In the genomic region with DNA sequence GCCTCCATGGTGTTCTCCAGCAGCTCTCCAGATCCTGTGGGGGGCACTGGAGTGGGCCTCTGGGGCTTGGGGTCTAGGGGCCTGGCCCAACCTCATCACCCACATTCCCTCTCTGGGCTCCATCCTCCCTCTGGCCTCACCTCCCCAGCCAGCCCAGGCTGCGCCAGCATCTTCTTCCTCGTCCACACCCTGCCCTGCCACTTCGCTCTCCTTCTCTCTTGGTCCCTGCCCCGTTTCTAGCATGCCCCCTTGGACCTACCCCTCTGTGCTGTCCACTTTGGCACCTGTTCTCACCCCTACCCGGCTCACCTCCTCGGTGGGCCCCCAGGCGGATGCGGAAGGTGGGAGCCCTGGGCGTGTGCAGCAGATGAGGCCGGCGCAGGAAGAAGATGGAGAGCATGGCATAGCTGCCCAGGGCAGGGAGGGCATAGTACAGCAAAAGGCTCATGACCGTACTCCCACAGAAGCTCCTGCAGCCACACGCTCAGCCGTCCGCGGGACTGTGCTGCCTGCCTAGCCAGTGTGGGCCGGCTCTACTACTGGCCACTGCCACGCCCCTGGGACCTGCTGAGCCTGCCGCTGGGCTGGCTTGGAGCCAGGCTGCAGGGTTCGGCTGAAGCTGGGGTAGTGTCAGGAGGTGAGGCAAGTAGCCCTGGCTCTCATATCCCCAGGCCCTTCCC, we compare ENCODE assay signal across 10 cellular contexts. TPM values are rescaled to one million over a fixed set of nuclear protein-coding genes. Genes with fewer than 3 reads are reported as not detected.
DNase-seq lines count a peak whose midpoint lies in the region; ATAC-seq, FAIRE-seq and TF ChIP-seq lines count a peak whose summit lies in the region.
"Had no signal": no experiment of that assay in that cellular context is flagged by ENCODE, and none has a peak within 500 bp of the region (broad histone marks: within the 10 kb centered on the region; RNA-seq: fewer than 3 reads in every experiment).

A gene with protein sequence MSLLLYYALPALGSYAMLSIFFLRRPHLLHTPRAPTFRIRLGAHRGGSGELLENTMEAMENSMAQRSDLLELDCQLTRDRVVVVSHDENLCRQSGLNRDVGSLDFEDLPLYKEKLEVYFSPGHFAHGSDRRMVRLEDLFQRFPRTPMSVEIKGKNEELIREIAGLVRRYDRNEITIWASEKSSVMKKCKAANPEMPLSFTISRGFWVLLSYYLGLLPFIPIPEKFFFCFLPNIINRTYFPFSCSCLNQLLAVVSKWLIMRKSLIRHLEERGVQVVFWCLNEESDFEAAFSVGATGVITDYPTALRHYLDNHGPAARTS (minus strand): TSS at position 507 of the 680 bp plus-strand sequence. CDS start 59 bp downstream, at position 448.

- POLR2A ChIA-PET in WTC11 (lab: Charles Lee) = interaction anchor here (0.9 kb wide), 1 partner anchor 21 kb away, joined by 3 read pairs; the partner anchor contains the start of gene TBX6

- 98% methylated on average over 20 of the region's 20 CpGs for WGBS in thymus

- no peak within 1 kb of the TSS for H3K9ac ChIP-seq in kidney (ENCODE audit: low read length in 2 of 2)
- H3K9ac ChIP-seq: BLaER1 had no signal

- H3K4me3 ChIP-seq in kidney (ENCODE audit: low read length in 2 of 2) (no peak within 1 kb of the TSS), thymus (ENCODE audit: low read length) (no peak within 1 kb of the TSS)
- H3K4me3 ChIP-seq: BLaER1 had no signal

- CTCF ChIA-PET in activated CD8-positive, alpha-beta memory T cell treated with anti-CD3 and anti-CD28 coated beads, Interleukin-2, amount 10 ng/mL, durations not matched to agents 7 days and 5 days (lab: Charles Lee) = interaction anchor here (1.0 to 4.9 kb wide), 19 partner anchors 7 to 515 kb away, joined by 3 to 44 read pairs (median 6); partner anchors contain the start of genes DCTPP1, MAPK3 and TBX6
- CTCF ChIA-PET in WTC11 (lab: Charles Lee) = interaction anchor here (0.6 to 6.9 kb wide), 31 partner anchors 8 to 545 kb away, joined by 3 to 129 read pairs (median 10); partner anchors contain the start of genes ALDOA, CD2BP2, CORO1A and DCTPP1

- no peak for DNase-seq in activated CD8-positive, alpha-beta memory T cell treated with anti-CD3 and anti-CD28 coated beads, Interleukin-2, amount 10 ng/mL, durations not matched to agents 7 days and 5 days
- DNase-seq in activated CD8-positive, alpha-beta memory T cell treated with anti-CD3 and anti-CD28 coated beads, Interleukin-2, amount 50 U/mL, for 4 hours = no peak
- DNase-seq in WTC11 (ENCODE audit: low spot score) = no peak
- peak; percentile 85 for DNase-seq in kidney
- DNase-seq in anterior cingulate cortex (lab: John Stamatoyannopoulos, UW) = no peak
- no peak for DNase-seq in GM10266 (ENCODE audit: extremely low spot score)
- no peak for DNase-seq in NCI-H748 (lab: John Stamatoyannopoulos, UW; ENCODE audit: unreplicated experiment)
- DNase-seq: cortex of kidney had no signal

- FAIRE-seq in kidney (lab: Jason Lieb, UNC) = no peak

- peaks cover 12 to 16% of the 10 kb centered on the region in 2 donors for H3K36me3 ChIP-seq in kidney (ENCODE audit: control insufficient read depth in 1 of 2, insufficient read depth in 2 of 2, low read length in 2 of 2)
- peaks cover 47% of the 10 kb centered on the region for H3K36me3 ChIP-seq in thymus (ENCODE audit: control insufficient read depth, insufficient read depth)

- intact Hi-C loops in kidney (cut with DNase I) = no loop called here

- H3K9me3 ChIP-seq in kidney (ENCODE audit: control insufficient read depth in 1 of 2, low read length in 2 of 2) = no peaks in the 10 kb centered on the region
- H3K9me3 ChIP-seq in thymus (ENCODE audit: control insufficient read depth) = no peaks in the 10 kb centered on the region
- H3K9me3 ChIP-seq: BLaER1 had no signal

- H3K27me3 Mint-ChIP-seq in activated CD8-positive, alpha-beta memory T cell treated with anti-CD3 and anti-CD28 coated beads, Interleukin-2, amount 10 ng/mL, durations not matched to agents 7 days and 5 days = no peaks in the 10 kb centered on the region
- no peaks in the 10 kb centered on the region for H3K27me3 Mint-ChIP-seq in WTC11 (ENCODE audit: low read depth)

- H3K9me3 Mint-ChIP-seq in activated CD8-positive, alpha-beta memory T cell treated with anti-CD3 and anti-CD28 coated beads, Interleukin-2, amount 10 ng/mL, durations not matched to agents 7 days and 5 days (ENCODE audit: low read depth) = no peaks in the 10 kb centered on the region
- no peaks in the 10 kb centered on the region for H3K9me3 Mint-ChIP-seq in WTC11

- H3K4me3 Mint-ChIP-seq in activated CD8-positive, alpha-beta memory T cell treated with anti-CD3 and anti-CD28 coated beads, Interleukin-2, amount 10 ng/mL, durations not matched to agents 7 days and 5 days = no peak within 1 kb of the TSS
- H3K4me3 Mint-ChIP-seq in WTC11 = no peak within 1 kb of the TSS

- H3K36me3 Mint-ChIP-seq in activated CD8-positive, alpha-beta memory T cell treated with anti-CD3 and anti-CD28 coated beads, Interleukin-2, amount 10 ng/mL, durations not matched to agents 7 days and 5 days = peaks cover 2% of the 10 kb centered on the region
- H3K36me3 Mint-ChIP-seq in WTC11 = no peaks in the 10 kb centered on the region; the same call in 1 of the 2 replicates

- peaks cover 11% of the 10 kb centered on the region for H3K4me1 Mint-ChIP-seq in activated CD8-positive, alpha-beta memory T cell treated with anti-CD3 and anti-CD28 coated beads, Interleukin-2, amount 10 ng/mL, durations not matched to agents 7 days and 5 days
- H3K4me1 Mint-ChIP-seq in WTC11 = peaks cover 3% of the 10 kb centered on the region

- no peaks in the 10 kb centered on the region for H3K27me3 ChIP-seq in thymus (ENCODE audit: control insufficient read depth, insufficient read depth)
- H3K27me3 ChIP-seq: BLaER1 had no signal

- TF ChIP-seq CTCF in WTC11 (IDR thresholded peaks at IDR 0.05) (no peak), kidney (IDR thresholded peaks at IDR 0.05; ENCODE audit: borderline replicate concordance, extremely low read depth, insufficient read depth) (no peak), GM10266 (IDR thresholded peaks at IDR 0.05; ENCODE audit: control insufficient read depth, insufficient read depth, low read depth, missing control alignments) (no peak)

- H3K27ac Mint-ChIP-seq in activated CD8-positive, alpha-beta memory T cell treated with anti-CD3 and anti-CD28 coated beads, Interleukin-2, amount 10 ng/mL, durations not matched to agents 7 days and 5 days = no peak within 1 kb of the TSS
- H3K27ac Mint-ChIP-seq in WTC11 = no peak within 1 kb of the TSS

- H3K4me1 ChIP-seq in kidney (ENCODE audit: control insufficient read depth in 1 of 2, insufficient read depth in 1 of 2, low read depth in 1 of 2, low read length in 2 of 2) = peaks cover 0 to 9% of the 10 kb centered on the region in 2 donors
- H3K4me1 ChIP-seq in thymus (ENCODE audit: control insufficient read depth, insufficient read depth, low read length) = peaks cover 11% of the 10 kb centered on the region

- H3K27ac ChIP-seq in kidney (ENCODE audit: low read depth in 2 of 2, low read length in 2 of 2) (peak within 1 kb of the TSS; percentile 43 to 45), thymus (ENCODE audit: low read depth) (no peak within 1 kb of the TSS)
- H3K27ac ChIP-seq: BLaER1 had no signal

- ATAC-seq in activated CD8-positive, alpha-beta memory T cell treated with anti-CD3 and anti-CD28 coated beads, Interleukin-2, amount 10 ng/mL, durations not matched to agents 7 days and 5 days = peak; percentile 21
- ATAC-seq in WTC11 = no peak; the same call in 1 of the 2 replicates

TF ChIP-seq in WTC11, 78 proteins besides CTCF, POLR2A, EP300 and RAD21 (continues in another document):
- no peak for TF ChIP-seq ESRRA (CRISPR knock-in tag; IDR thresholded peaks at IDR 0.05; ENCODE audit: borderline replicate concordance)
- no peak for TF ChIP-seq ATF1 (CRISPR knock-in tag; IDR thresholded peaks at IDR 0.05)
- TF ChIP-seq, protein P1, sequence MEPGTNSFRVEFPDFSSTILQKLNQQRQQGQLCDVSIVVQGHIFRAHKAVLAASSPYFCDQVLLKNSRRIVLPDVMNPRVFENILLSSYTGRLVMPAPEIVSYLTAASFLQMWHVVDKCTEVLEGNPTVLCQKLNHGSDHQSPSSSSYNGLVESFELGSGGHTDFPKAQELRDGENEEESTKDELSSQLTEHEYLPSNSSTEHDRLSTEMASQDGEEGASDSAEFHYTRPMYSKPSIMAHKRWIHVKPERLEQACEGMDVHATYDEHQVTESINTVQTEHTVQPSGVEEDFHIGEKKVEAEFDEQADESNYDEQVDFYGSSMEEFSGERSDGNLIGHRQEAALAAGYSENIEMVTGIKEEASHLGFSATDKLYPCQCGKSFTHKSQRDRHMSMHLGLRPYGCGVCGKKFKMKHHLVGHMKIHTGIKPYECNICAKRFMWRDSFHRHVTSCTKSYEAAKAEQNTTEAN (CRISPR knock-in tag; IDR thresholded peaks at IDR 0.05) = 0 out of 2 replicates have a peak, but pooled peaks have one; percentile 9
- peak; percentile 42 for TF ChIP-seq SP1 (CRISPR knock-in tag; conservative IDR thresholded peaks at IDR 0.05)
- TF ChIP-seq FOXP1 (CRISPR knock-in tag; IDR thresholded peaks at IDR 0.05; ENCODE audit: borderline replicate concordance) = no peak
- TF ChIP-seq ZNF317 (CRISPR knock-in tag; IDR thresholded peaks at IDR 0.05; ENCODE audit: borderline replicate concordance, low read depth) = no peak
- TF ChIP-seq, protein P2, sequence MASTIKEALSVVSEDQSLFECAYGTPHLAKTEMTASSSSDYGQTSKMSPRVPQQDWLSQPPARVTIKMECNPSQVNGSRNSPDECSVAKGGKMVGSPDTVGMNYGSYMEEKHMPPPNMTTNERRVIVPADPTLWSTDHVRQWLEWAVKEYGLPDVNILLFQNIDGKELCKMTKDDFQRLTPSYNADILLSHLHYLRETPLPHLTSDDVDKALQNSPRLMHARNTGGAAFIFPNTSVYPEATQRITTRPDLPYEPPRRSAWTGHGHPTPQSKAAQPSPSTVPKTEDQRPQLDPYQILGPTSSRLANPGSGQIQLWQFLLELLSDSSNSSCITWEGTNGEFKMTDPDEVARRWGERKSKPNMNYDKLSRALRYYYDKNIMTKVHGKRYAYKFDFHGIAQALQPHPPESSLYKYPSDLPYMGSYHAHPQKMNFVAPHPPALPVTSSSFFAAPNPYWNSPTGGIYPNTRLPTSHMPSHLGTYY (CRISPR knock-in tag; IDR thresholded peaks at IDR 0.05) = 0 out of 2 replicates have a peak, but pooled peaks have one; percentile 10
- no peak for TF ChIP-seq MAX (CRISPR knock-in tag; IDR thresholded peaks at IDR 0.05)
- 0 out of 2 replicates have a peak, but pooled peaks have one; percentile 39 for TF ChIP-seq NFE2L1 (CRISPR knock-in tag; IDR thresholded peaks at IDR 0.05)

RNA-seq across cellular contexts. Expression of the gene that starts here (rescaled TPM):
- total RNA-seq in activated CD8-positive, alpha-beta memory T cell treated with anti-CD3 and anti-CD28 coated beads, Interleukin-2, amount 10 ng/mL, durations not matched to agents 7 days and 5 days = 10 to 100 TPM in 1 of 2 experiments, 1 to 10 TPM in 1; 8.1 to 19.5 TPM
- total RNA-seq in WTC11 (2021) = 1.5 to 2.5 TPM (median 1.8 TPM) in 3 replicates
- 3.6 TPM for total RNA-seq in kidney
- 17.7 TPM for polyA plus RNA-seq in kidney (ENCODE audit: insufficient read depth, low read depth, low replicate concordance)
- polyA plus RNA-seq in thymus = 24.2 TPM
